8 cellular contexts compared by ENCODE assay signal in genomic region chr9:122099271-122099869, GRCh38. TPM values are rescaled to one million over a fixed set of nuclear protein-coding genes. Genes with fewer than 3 reads are reported as not detected.
DNase-seq lines count a peak whose midpoint lies in the region; ATAC-seq lines count a peak whose summit lies in the region.

No MANE protein-coding gene starts in this region.

- intact Hi-C loops in activated CD4-positive, alpha-beta T cell treated with anti-CD3 and anti-CD28 coated beads for 36 hours (cut with DNase I, micrococcal nuclease), result loop anchor here (1.0 to 10.0 kb wide), 6 partner anchors 24 to 835 kb away; partner anchors contain the start of gene ZBTB26 (in 1 of the 2)

- H3K4me3 Mint-ChIP-seq in activated CD4-positive, alpha-beta T cell treated with anti-CD3 and anti-CD28 coated beads for 36 hours, result peak overlapping the region; percentile 52

- DNase-seq in GDM1 (lab: John Stamatoyannopoulos, UW) (peak; percentile 35), NCI-H345 treated with DMSO at 0.1 percent for 48 hours (lab: John Stamatoyannopoulos, UW; ENCODE audit: unreplicated experiment) (peak; percentile 67), cerebellar cortex (ENCODE audit: low spot score) (peak; percentile 86), left kidney (ENCODE audit: low read depth, low spot score) (peak; percentile 89)
- peak; percentile 89 for DNase-seq in activated CD4-positive, alpha-beta T cell treated with anti-CD3 and anti-CD28 coated beads for 36 hours
- DNase-seq in stimulated activated CD4-positive, alpha-beta T cell treated with anti-CD3 and anti-CD28 coated beads, Interleukin-4, amount 100 ng/mL, for 1 hour, result peak; percentile 82

- peaks cover 14% of the 10 kb centered on the region for H3K27me3 Mint-ChIP-seq in activated CD4-positive, alpha-beta T cell treated with anti-CD3 and anti-CD28 coated beads for 36 hours

- CTCF ChIA-PET in activated CD4-positive, alpha-beta T cell treated with anti-CD3 and anti-CD28 coated beads for 36 hours (lab: Charles Lee), result interaction anchor here (0.5 to 5.8 kb wide), 52 partner anchors 10 to 1284 kb away, joined by 3 to 208 read pairs (median 4); partner anchors contain the start of genes MRRF, NDUFA8 and RBM18

- peaks cover 6% of the 10 kb centered on the region for H3K9me3 Mint-ChIP-seq in activated CD4-positive, alpha-beta T cell treated with anti-CD3 and anti-CD28 coated beads for 36 hours (ENCODE audit: low read depth)

- peak; percentile 61 for ATAC-seq in HG02973 (IDR thresholded peaks at IDR 0.05; ENCODE audit: unreplicated experiment)
- peak; percentile 88 for ATAC-seq in activated CD4-positive, alpha-beta T cell treated with anti-CD3 and anti-CD28 coated beads for 36 hours
- no peak for ATAC-seq in GM21515 (IDR thresholded peaks at IDR 0.05; ENCODE audit: unreplicated experiment)

- H3K4me1 Mint-ChIP-seq in activated CD4-positive, alpha-beta T cell treated with anti-CD3 and anti-CD28 coated beads for 36 hours, result peaks cover 10% of the 10 kb centered on the region

- no peak overlapping the region for H3K27ac Mint-ChIP-seq in activated CD4-positive, alpha-beta T cell treated with anti-CD3 and anti-CD28 coated beads for 36 hours

- POLR2A ChIA-PET in activated CD4-positive, alpha-beta T cell treated with anti-CD3 and anti-CD28 coated beads for 36 hours (lab: Charles Lee), result interaction anchor here (1.0 to 1.1 kb wide), 2 partner anchors 24 to 25 kb away, joined by 3 to 5 read pairs; no protein-coding TSS in a partner anchor

- peaks cover 4% of the 10 kb centered on the region for H3K36me3 Mint-ChIP-seq in activated CD4-positive, alpha-beta T cell treated with anti-CD3 and anti-CD28 coated beads for 36 hours (ENCODE audit: low read depth)

RNA-seq across cellular contexts. Expression of gene TTLL11, which starts 6.3 kb away (rescaled TPM):
- 1 to 10 TPM; 1.3 to 1.8 TPM for total RNA-seq in activated CD4-positive, alpha-beta T cell treated with anti-CD3 and anti-CD28 coated beads for 36 hours

Comparison
In these comparisons a context has a peak if more than half of its experiments do, and no peak if none do; other contexts are left out.
1. DNase-seq: peak in every context shown above with its lines; median percentile 89 in activated CD4-positive, alpha-beta T cell treated with anti-CD3 and anti-CD28 coated beads for 36 hours; 89 in left kidney; 86 in cerebellar cortex; 82 in stimulated activated CD4-positive, alpha-beta T cell treated with anti-CD3 and anti-CD28 coated beads, Interleukin-4, amount 100 ng/mL, for 1 hour; 67 in NCI-H345 treated with DMSO at 0.1 percent for 48 hours; 35 in GDM1.